9 cellular contexts compared by ENCODE assay signal in the genomic region with DNA sequence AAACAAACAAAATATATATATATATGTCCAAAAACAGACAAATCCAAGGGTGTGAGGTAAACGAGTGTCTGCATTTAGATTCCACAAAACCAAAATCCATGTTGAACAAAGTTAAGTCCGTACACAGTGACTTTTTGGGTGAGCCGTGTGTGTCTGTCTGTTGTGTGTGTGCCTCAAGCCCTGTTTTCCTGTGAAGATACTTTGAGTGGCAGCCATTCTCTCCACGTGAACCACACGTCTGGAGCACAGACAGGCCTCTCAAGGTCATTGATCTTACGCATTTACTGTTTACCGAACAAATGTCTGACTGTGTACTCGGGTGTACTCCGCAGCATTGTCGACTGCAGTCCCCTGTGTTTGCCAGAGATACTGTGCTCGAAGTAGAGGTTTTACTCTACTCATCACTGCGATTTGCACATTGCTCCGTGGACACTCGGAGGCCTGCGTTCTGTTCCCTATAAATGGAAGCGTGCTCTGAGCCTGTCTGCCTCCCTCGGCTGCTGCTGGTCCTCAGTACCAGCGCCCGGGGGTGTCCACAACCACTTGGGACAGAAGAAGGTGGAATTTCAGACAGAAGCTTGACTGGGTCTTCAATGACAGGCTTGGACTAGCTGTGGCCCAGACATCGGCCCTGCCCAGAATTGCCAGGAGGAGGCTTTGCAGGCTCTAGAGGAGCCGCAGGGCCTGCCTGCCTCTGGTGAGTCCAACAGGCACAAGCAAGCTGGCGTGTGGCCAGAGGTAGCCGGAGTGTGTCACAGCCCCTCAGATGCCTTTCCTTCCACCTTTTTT. TPM values are rescaled to one million over a fixed set of nuclear protein-coding genes. Genes with fewer than 3 reads are reported as not detected.
A peak's percentile ranks its signal among the peaks of the same experiment; 100 is the strongest.
DNase-seq lines count a peak whose midpoint lies in the region; ATAC-seq and TF ChIP-seq lines count a peak whose summit lies in the region.
"Had no signal": no experiment of that assay in that cellular context is flagged by ENCODE, and none has a peak within 500 bp of the region (broad histone marks: within the 10 kb centered on the region; RNA-seq: fewer than 3 reads in every experiment).

No MANE protein-coding gene starts in this region.

- H3K4me3 ChIP-seq in breast epithelium (no peak overlapping the region), spleen (no peak overlapping the region)

- H3K27ac ChIP-seq in breast epithelium (peak overlapping the region; percentile 78 to 94), spleen (peak overlapping the region; percentile 69 to 91 (median 86))

- DNase-seq in HCEC 1CT: peak; percentile 33
- DNase-seq in breast epithelium (ENCODE audit: low spot score in 2 of 2): peak; percentile 36 to 57
- peak; percentile 53 for DNase-seq in kidney tubule cell (ENCODE audit: low spot score)
- DNase-seq in spleen: peak; percentile 79
- DNase-seq in DMS 273 treated with DMSO at 0.1 percent for 48 hours (lab: John Stamatoyannopoulos, UW): no peak
- no peak for DNase-seq in ACHN

- ATAC-seq in activated CD4-positive, CD25-positive, alpha-beta regulatory T cell treated with anti-CD3 and anti-CD28 coated beads, Interleukin-2, amount 50 U/mL, for 24 hours: no peak
- ATAC-seq in GM19467 (IDR thresholded peaks at IDR 0.05; ENCODE audit: unreplicated experiment): no peak

- H3K4me1 ChIP-seq in breast epithelium (peaks cover 0 to 8% of the 10 kb centered on the region in 2 donors), spleen (peaks cover 8 to 92% (median 49%) of the 10 kb centered on the region in 6 donors)

- TF ChIP-seq POLR2A in breast epithelium (IDR thresholded peaks at IDR 0.05) (no peak), spleen (IDR thresholded peaks at IDR 0.05) (no peak)

- H3K36me3 ChIP-seq in breast epithelium (no peaks in the 10 kb centered on the region), spleen (peaks cover 0 to 57% (median 45%) of the 10 kb centered on the region in 6 donors)

- in situ Hi-C loops in ACHN (cut with HindIII; ENCODE audit: low pct_ligation_motif_present, low pct_unique_long_range_greater_than_20kb, low sequenced_read_pairs): no loop called here

- no peaks in the 10 kb centered on the region for H3K27me3 ChIP-seq in breast epithelium
- H3K27me3 ChIP-seq in spleen (replicated peaks in 1 of 7): no peaks in the 10 kb centered on the region

- no peak for TF ChIP-seq CTCF in breast epithelium (IDR thresholded peaks at IDR 0.05)
- no peak for TF ChIP-seq CTCF in spleen (IDR thresholded peaks at IDR 0.05 in 8 of 11, conservative IDR thresholded peaks at IDR 0.05 in 3 of 11)

- intact Hi-C loops in breast epithelium (cut with DNase I; ENCODE audit: low total_unique reads) (no loop called here), spleen (cut with DNase I; ENCODE audit: low total_unique reads) (no loop called here)

- WGBS in spleen, 5 donors: 81 to 86% (median 85%) methylated on average over 23 of the region's 23 CpGs

- H3K9me3 ChIP-seq in breast epithelium (no peaks in the 10 kb centered on the region), spleen (no peaks in the 10 kb centered on the region)

RNA-seq across cellular contexts. Expression of gene CYP17A1, which starts 22.1 kb away (rescaled TPM):
- total RNA-seq in breast epithelium: not detected
- 1 to 10 TPM in 1 of 7 donors, not detected in 6; 1.0 TPM for total RNA-seq in spleen
- polyA plus RNA-seq in spleen: under 1 TPM in 2 of 3 donors, not detected in 1; 0.20 to 0.30 TPM
- total RNA-seq: SK-MEL-5 had no signal

RNA-seq across cellular contexts. Expression of gene BORCS7, which starts 39.0 kb away (rescaled TPM):
- total RNA-seq in breast epithelium: 10 to 100 TPM; 44.8 to 73.5 (median 61.0) TPM
- 10 to 100 TPM; 18.8 to 32.7 (median 27.2) TPM for total RNA-seq in spleen
- polyA plus RNA-seq in spleen: 10 to 100 TPM; 20.6 to 44.8 (median 28.0) TPM

RNA-seq across cellular contexts. Expression of gene AS3MT, which starts 54.2 kb away (rescaled TPM):
- 1 to 10 TPM; 3.7 to 5.6 (median 5.2) TPM for total RNA-seq in breast epithelium
- total RNA-seq in spleen: 10 to 100 TPM in 4 of 7 donors, 1 to 10 TPM in 3; 4.3 to 19.0 (median 10.4) TPM
- 10 to 100 TPM in 1 of 3 donors, 1 to 10 TPM in 2; 6.3 to 16.6 (median 8.7) TPM for polyA plus RNA-seq in spleen

Comparison
In these comparisons a context has a peak if more than half of its experiments do, and no peak if none do; other contexts are left out.
1. DNase-seq: peak in HCEC 1CT (single experiment), breast epithelium (2 of 2), kidney tubule cell (single experiment) and spleen (single experiment); none in DMS 273 treated with DMSO at 0.1 percent for 48 hours (single experiment) and ACHN (single experiment).